ENCODE assay signal across 8 cellular contexts in genomic region chr22:37043828-37044538, GRCh38. TPM values are rescaled to one million over a fixed set of nuclear protein-coding genes. Genes with fewer than 3 reads are reported as not detected.
DNase-seq lines count a peak whose midpoint lies in the region; ATAC-seq, FAIRE-seq and TF ChIP-seq lines count a peak whose summit lies in the region.

No MANE protein-coding gene starts in this region.

- no peaks in the 10 kb centered on the region for H3K36me3 Mint-ChIP-seq in activated CD4-positive, alpha-beta T cell treated with anti-CD3 and anti-CD28 coated beads, Interleukin-2, amount 10 ng/mL, durations not matched to agents 24 days and 14 days (ENCODE audit: low read depth)

- no peak overlapping the region for H3K27ac Mint-ChIP-seq in activated CD4-positive, alpha-beta T cell treated with anti-CD3 and anti-CD28 coated beads, Interleukin-2, amount 10 ng/mL, durations not matched to agents 24 days and 14 days

- peak overlapping the region in 2 of 4 donors; percentile 29 to 56 for H3K27ac ChIP-seq in pancreas

- peaks cover 25% of the 10 kb centered on the region for H3K4me1 Mint-ChIP-seq in activated CD4-positive, alpha-beta T cell treated with anti-CD3 and anti-CD28 coated beads, Interleukin-2, amount 10 ng/mL, durations not matched to agents 24 days and 14 days

- no peaks in the 10 kb centered on the region for H3K27me3 Mint-ChIP-seq in activated CD4-positive, alpha-beta T cell treated with anti-CD3 and anti-CD28 coated beads, Interleukin-2, amount 10 ng/mL, durations not matched to agents 24 days and 14 days

- H3K9me3 ChIP-seq in pancreas, result no peaks in the 10 kb centered on the region

- no peak for FAIRE-seq in pancreas (lab: Jason Lieb, UNC)

- no peak overlapping the region for H3K4me3 Mint-ChIP-seq in activated CD4-positive, alpha-beta T cell treated with anti-CD3 and anti-CD28 coated beads, Interleukin-2, amount 10 ng/mL, durations not matched to agents 24 days and 14 days

- H3K4me3 ChIP-seq in fibroblast of the aortic adventitia (ENCODE audit: low read depth, low read length), result no peak overlapping the region
- H3K4me3 ChIP-seq in pancreas, result peak overlapping the region in 2 of 4 donors; percentile 5 to 10

- TF ChIP-seq CTCF in AG09319 (IDR thresholded peaks at IDR 0.05; ENCODE audit: low read depth, low read length), result peak; percentile 24
- TF ChIP-seq CTCF in fibroblast of the aortic adventitia (IDR thresholded peaks at IDR 0.05; ENCODE audit: insufficient read depth, low read length), result peak; percentile 61
- peak; percentile 77 to 88 (median 81) for TF ChIP-seq CTCF in pancreas (IDR thresholded peaks at IDR 0.05)

- intact Hi-C loops in activated CD4-positive, alpha-beta T cell treated with anti-CD3 and anti-CD28 coated beads, Interleukin-2, amount 10 ng/mL, durations not matched to agents 24 days and 14 days (cut with micrococcal nuclease), result loop anchor here (2.0 to 10.0 kb wide), 3 partner anchors 151 to 499 kb away; no protein-coding TSS in a partner anchor
- intact Hi-C loops in pancreas (cut with DNase I), result loop anchor here in 1 of 3 donors (10.0 kb wide), 1 partner anchor 169 kb away; no protein-coding TSS in a partner anchor

- no peaks in the 10 kb centered on the region for H3K27me3 ChIP-seq in pancreas

- peak; percentile 56 for ATAC-seq in GM18907 (IDR thresholded peaks at IDR 0.05; ENCODE audit: unreplicated experiment)
- ATAC-seq in pancreas, result peak; percentile 95 to 99 (median 98)
- ATAC-seq in GM21619 (IDR thresholded peaks at IDR 0.05; ENCODE audit: unreplicated experiment), result no peak

- peaks cover 0 to 7% (median 6%) of the 10 kb centered on the region in 3 donors for H3K4me1 ChIP-seq in pancreas

- no peak for DNase-seq in AG09319 (ENCODE audit: extremely low read depth, low read depth)
- DNase-seq in NCI-H1105 (lab: John Stamatoyannopoulos, UW), result peak; percentile 32
- peak; percentile 86 for DNase-seq in activated CD4-positive, alpha-beta T cell treated with anti-CD3 and anti-CD28 coated beads, Interleukin-2, amount 10 ng/mL, durations not matched to agents 24 days and 14 days
- DNase-seq in fibroblast of the aortic adventitia (ENCODE audit: low read depth), result peak; percentile 31
- peak; percentile 83 to 96 (median 88) for DNase-seq in pancreas
- no peak for DNase-seq in NCI-H128 (lab: John Stamatoyannopoulos, UW; ENCODE audit: unreplicated experiment)

- WGBS in pancreas, 2 donors, result 17 to 19% methylated on average over 16 to 17 of the region's 17 CpGs

- H3K36me3 ChIP-seq in pancreas, result no peaks in the 10 kb centered on the region

- H3K9me3 Mint-ChIP-seq in activated CD4-positive, alpha-beta T cell treated with anti-CD3 and anti-CD28 coated beads, Interleukin-2, amount 10 ng/mL, durations not matched to agents 24 days and 14 days, result no peaks in the 10 kb centered on the region

RNA-seq across cellular contexts. Expression of gene KCTD17, which starts 7.6 kb away (rescaled TPM):
- 63.2 and 66.5 TPM in 2 replicates for total RNA-seq in activated CD4-positive, alpha-beta T cell treated with anti-CD3 and anti-CD28 coated beads, Interleukin-2, amount 10 ng/mL, durations not matched to agents 24 days and 14 days
- total RNA-seq in fibroblast of the aortic adventitia (ENCODE audit: low replicate concordance) (25.2 and 25.6 TPM in 2 replicates), pancreas (1 to 10 TPM; 2.6 to 9.1 (median 3.3) TPM)
- 10 to 100 TPM; 10.3 to 11.8 TPM for polyA plus RNA-seq in pancreas

RNA-seq across cellular contexts. Expression of gene MPST, which starts 24.4 kb away (rescaled TPM):
- 21.0 and 21.1 TPM in 2 replicates for total RNA-seq in activated CD4-positive, alpha-beta T cell treated with anti-CD3 and anti-CD28 coated beads, Interleukin-2, amount 10 ng/mL, durations not matched to agents 24 days and 14 days
- total RNA-seq in fibroblast of the aortic adventitia (ENCODE audit: low replicate concordance) (31.9 and 48.9 TPM in 2 replicates), pancreas (10 to 100 TPM; 46.4 to 77.2 (median 50.9) TPM)
- polyA plus RNA-seq in pancreas, result 100 to 1,000 TPM in 1 of 2 donors, 10 to 100 TPM in 1; 56.1 to 161 TPM

RNA-seq across cellular contexts. Expression of gene TST, which starts 24.7 kb away (rescaled TPM):
- 5.2 and 5.8 TPM in 2 replicates for total RNA-seq in activated CD4-positive, alpha-beta T cell treated with anti-CD3 and anti-CD28 coated beads, Interleukin-2, amount 10 ng/mL, durations not matched to agents 24 days and 14 days
- 13.7 and 17.1 TPM in 2 replicates for total RNA-seq in fibroblast of the aortic adventitia (ENCODE audit: low replicate concordance)
- 10 to 100 TPM; 22.9 to 45.7 (median 35.4) TPM for total RNA-seq in pancreas
- polyA plus RNA-seq in pancreas, result 10 to 100 TPM; 51.5 to 52.3 TPM

Comparison
In these comparisons a context has a peak if more than half of its experiments do, and no peak if none do; other contexts are left out.
1. DNase-seq: peak in NCI-H1105 (single experiment), activated CD4-positive, alpha-beta T cell treated with anti-CD3 and anti-CD28 coated beads, Interleukin-2, amount 10 ng/mL, durations not matched to agents 24 days and 14 days (single experiment), fibroblast of the aortic adventitia (single experiment) and pancreas (6 of 6); none in AG09319 (single experiment) and NCI-H128 (single experiment).
2. CTCF ChIP-seq: peak in every context shown above with its lines; median percentile 81 in pancreas; 61 in fibroblast of the aortic adventitia; 24 in AG09319.